9 cellular contexts compared by ENCODE assay signal in genomic region chr11:102810943-102811528, GRCh38. TPM values are rescaled to one million over a fixed set of nuclear protein-coding genes. Genes with fewer than 3 reads are reported as not detected.
DNase-seq lines count a peak whose midpoint lies in the region; ATAC-seq and TF ChIP-seq lines count a peak whose summit lies in the region.
"Had no signal": no experiment of that assay in that cellular context is flagged by ENCODE, and none has a peak within 500 bp of the region (broad histone marks: within the 10 kb centered on the region; RNA-seq: fewer than 3 reads in every experiment).

No MANE protein-coding gene starts in this region.

- ATAC-seq in natural killer cell: no peak
- no peak for ATAC-seq in GM18907 (IDR thresholded peaks at IDR 0.05; ENCODE audit: unreplicated experiment)

- CTCF ChIA-PET in GM10248 (lab: Yijun Ruan, JAX): interaction anchor here (1.0 to 1.7 kb wide), 3 partner anchors 8 to 81 kb away, joined by 3 to 6 read pairs (median 3); no protein-coding TSS in a partner anchor

- DNase-seq in GM10248 (ENCODE audit: extremely low spot score) (no peak), OCI-M1 (lab: John Stamatoyannopoulos, UW) (peak; percentile 6), fibroblast of the aortic adventitia (ENCODE audit: low read depth) (peak; percentile 63), natural killer cell (no peak), GM19240 (ENCODE audit: insufficient read length, low spot score) (no peak)
- DNase-seq in stimulated activated CD4-positive, alpha-beta T cell treated with anti-CD3 and anti-CD28 coated beads, Interleukin-4, amount 100 ng/mL, for 4 hours: no peak
- DNase-seq: activated gamma-delta T cell treated with Interleukin-2 at 50 U/mL for 16 hours had no signal

- POLR2A ChIA-PET in GM10248 (lab: Yijun Ruan, JAX): no interaction called here

- H3K27me3 Mint-ChIP-seq in natural killer cell (ENCODE audit: low read depth in 2 of 2): peaks cover 0 to 9% of the 10 kb centered on the region in 2 donors

- H3K4me3 Mint-ChIP-seq in natural killer cell: no peak overlapping the region

- TF ChIP-seq CTCF in 22Rv1 (IDR thresholded peaks at IDR 0.05): peak; percentile 75
- peak; percentile 13 for TF ChIP-seq CTCF in GM10248 (IDR thresholded peaks at IDR 0.05; ENCODE audit: control extremely low read depth, extremely low read depth, low read depth, missing control alignments)
- TF ChIP-seq CTCF in fibroblast of the aortic adventitia (IDR thresholded peaks at IDR 0.05; ENCODE audit: insufficient read depth, low read length): peak; percentile 76
- no peak for TF ChIP-seq CTCF in natural killer cell (IDR thresholded peaks at IDR 0.05)

- H3K27ac Mint-ChIP-seq in natural killer cell: no peak overlapping the region

- H3K27ac ChIP-seq in 22Rv1: no peak overlapping the region

- no peaks in the 10 kb centered on the region for H3K36me3 Mint-ChIP-seq in natural killer cell

- intact Hi-C loops in natural killer cell (cut with micrococcal nuclease): no loop called here

- H3K4me3 ChIP-seq in fibroblast of the aortic adventitia (ENCODE audit: low read depth, low read length): no peak overlapping the region

- peaks cover 3 to 5% of the 10 kb centered on the region in 2 donors for H3K9me3 Mint-ChIP-seq in natural killer cell

- H3K4me1 Mint-ChIP-seq in natural killer cell: no peaks in the 10 kb centered on the region

RNA-seq across cellular contexts. Expression of gene MMP1, which starts 13.1 kb away (rescaled TPM):
- 13.2 and 3,834 TPM in 2 replicates for total RNA-seq in fibroblast of the aortic adventitia (ENCODE audit: low replicate concordance)
- not detected for total RNA-seq in natural killer cell

RNA-seq across cellular contexts. Expression of gene MMP10, which starts 30.6 kb away (rescaled TPM):
- total RNA-seq in fibroblast of the aortic adventitia (ENCODE audit: low replicate concordance) (3.6 TPM in 1 of 2 replicates, not detected in the other), natural killer cell (not detected)

RNA-seq across cellular contexts. Expression of gene MMP3, which starts 32.4 kb away (rescaled TPM):
- 3.3 TPM in 1 of 2 replicates, not detected in the other for total RNA-seq in fibroblast of the aortic adventitia (ENCODE audit: low replicate concordance)
- not detected for total RNA-seq in natural killer cell

Comparison
In these comparisons a context has a peak if more than half of its experiments do, and no peak if none do; other contexts are left out.
1. DNase-seq: peak in OCI-M1 (single experiment) and fibroblast of the aortic adventitia (single experiment); none in GM10248 (single experiment), natural killer cell (single experiment), GM19240 (single experiment) and stimulated activated CD4-positive, alpha-beta T cell treated with anti-CD3 and anti-CD28 coated beads, Interleukin-4, amount 100 ng/mL, for 4 hours (0 of 2).
2. RNA of gene MMP1, which starts 13.1 kb away (total RNA-seq): 13.2 to 3,834 TPM in fibroblast of the aortic adventitia; not detected in natural killer cell; every median in the first group is over 10 times any median in the second.